In genomic region chr16:57821149-57821971, GRCh38 we compare ENCODE assay signal across 18 cellular contexts. TPM values are rescaled to one million over a fixed set of nuclear protein-coding genes. Genes with fewer than 3 reads are reported as not detected.
"Had no signal": no experiment of that assay in that cellular context is flagged by ENCODE, and none has a peak within 500 bp of the region (broad histone marks: within the 10 kb centered on the region; RNA-seq: fewer than 3 reads in every experiment).

No MANE protein-coding gene starts in this region.

- H3K9me3 ChIP-seq: breast epithelium, heart left ventricle, ovary, stomach, thoracic aorta, uterus had no signal

- H3K36me3 ChIP-seq: breast epithelium, heart left ventricle, neural progenitor cell, ovary, stomach, thoracic aorta, uterus had no signal

- H2AFZ ChIP-seq: neural progenitor cell had no signal

- ATAC-seq: activated T-helper 17 cell treated with anti-CD3 and anti-CD28 coated beads, Interleukin-2, amount 50 U/mL, for 72 hours; heart left ventricle; left ventricle myocardium superior had no signal

- H3K4me3 ChIP-seq: breast epithelium, dorsolateral prefrontal cortex, heart left ventricle, neural progenitor cell, ovary, stomach, thoracic aorta, uterus had no signal

- H3K4me1 ChIP-seq: neural progenitor cell, uterus had no signal

- H3K27me3 ChIP-seq: breast epithelium, dorsolateral prefrontal cortex, heart left ventricle, neural progenitor cell, ovary, stomach, uterus had no signal

- H3K27ac ChIP-seq: breast epithelium, dorsolateral prefrontal cortex, heart left ventricle, neural progenitor cell, ovary, stomach, thoracic aorta, uterus had no signal

- DNase-seq: activated B cell treated with CpG ODN at 0.5 μM for 24 hours; activated CD4-positive, alpha-beta T cell treated with anti-CD3 and anti-CD28 coated beads, Interleukin-2, amount 10 ng/mL, durations not matched to agents 7 days and 5 days; activated naive CD4-positive, alpha-beta T cell treated with anti-CD3 and anti-CD28 coated beads for 36 hours; activated T-cell treated with anti-CD3 and anti-CD28 coated beads for 4 hours; amniotic stem cell; dorsolateral prefrontal cortex; foreskin melanocyte; islet precursor cell; left ventricle myocardium superior; ovary; stomach; uterus had no signal

- H3K4me2 ChIP-seq: neural progenitor cell had no signal

RNA-seq across cellular contexts. Expression of gene KIFC3, which starts 19.1 kb away (rescaled TPM):
- total RNA-seq: activated CD4-positive, alpha-beta T cell treated with anti-CD3 and anti-CD28 coated beads, Interleukin-2, amount 10 ng/mL, durations not matched to agents 7 days and 5 days; T-helper 1 cell treated with Interleukin-12 subunit alpha and Interleukin-12 subunit beta and Interleukin-4 antibody, amounts not matched to agents 30 ng/mL and 1 ng/mL, for 36 hours had no signal
